17 cellular contexts compared by ENCODE assay signal in genomic region chr4:30920043-30920442, GRCh38.
DNase-seq lines count a peak whose midpoint lies in the region; ATAC-seq and TF ChIP-seq lines count a peak whose summit lies in the region.
"Had no signal": no experiment of that assay in that cellular context is flagged by ENCODE, and none has a peak within 500 bp of the region (broad histone marks: within the 10 kb centered on the region; RNA-seq: fewer than 3 reads in every experiment).

No MANE protein-coding gene starts in this region.

- no peak for TF ChIP-seq CTCF in heart left ventricle (IDR thresholded peaks at IDR 0.05)
- TF ChIP-seq CTCF in glutamatergic neuron (IDR thresholded peaks at IDR 0.05; ENCODE audit: partially characterized antibody, unreplicated experiment), result no peak
- TF ChIP-seq CTCF in ascending aorta (IDR thresholded peaks at IDR 0.05), result no peak
- no peak for TF ChIP-seq CTCF in PC-3 (conservative IDR thresholded peaks at IDR 0.05; ENCODE audit: low read depth, low read length)

- no peaks in the 10 kb centered on the region for H3K36me3 Mint-ChIP-seq in glutamatergic neuron (ENCODE audit: unreplicated experiment)

- no peaks in the 10 kb centered on the region for H3K27me3 Mint-ChIP-seq in glutamatergic neuron (ENCODE audit: unreplicated experiment)

- H2AFZ ChIP-seq in trophoblast cell (ENCODE audit: insufficient read depth, low read length, poor library complexity), result no peak overlapping the region
- no peak overlapping the region for H2AFZ ChIP-seq in PC-3 (ENCODE audit: low read length)

- no peaks in the 10 kb centered on the region for H3F3A ChIP-seq in PC-3 (ENCODE audit: low read length, unreplicated experiment)

- H3K18ac ChIP-seq in trophoblast cell (ENCODE audit: low read length), result no peak overlapping the region

- no peak for ATAC-seq in Right ventricle myocardium inferior
- no peak for ATAC-seq in heart left ventricle
- no peak for ATAC-seq in sciatic nerve
- ATAC-seq in PC-3, result no peak

- H2BK12ac ChIP-seq in trophoblast cell (ENCODE audit: low read length), result no peak overlapping the region

- POLR2A ChIA-PET in PC-3 (lab: Charles Lee; ENCODE audit: unreplicated experiment), result no interaction called here

- 90 to 91% (median 90%) methylated on average over 11 of the region's 11 CpGs for WGBS in heart left ventricle, 4 donors
- no CpG with 5 or more reads among the region's 11 CpGs for WGBS in trophoblast cell (ENCODE audit: extremely low coverage, insufficient coverage, insufficient read length)

- H3K9me2 ChIP-seq in PC-3 (replicated peaks; ENCODE audit: low read length), result no peaks in the 10 kb centered on the region

- peak; percentile 45 for DNase-seq in Right ventricle myocardium inferior (ENCODE audit: missing footprints)
- DNase-seq in heart left ventricle, result no peak
- DNase-seq in glutamatergic neuron, result peak; percentile 11
- peak; percentile 56 for DNase-seq in left kidney (ENCODE audit: low read depth, low spot score)
- DNase-seq in trophoblast cell, result no peak
- DNase-seq in sciatic nerve (ENCODE audit: low spot score), result no peak
- no peak for DNase-seq in ascending aorta (ENCODE audit: low spot score in 2 of 2)
- no peak for DNase-seq in PC-3
- DNase-seq: COR-L47; DMS 273 treated with DMSO at 0.1 percent for 48 hours; GF-D8; NCI-H1092 treated with DMSO at 0.1 percent for 48 hours; NCI-H2081 treated with DMSO at 0.1 percent for 48 hours; NCI-H748 treated with DMSO at 0.1 percent for 48 hours; NK-92 treated with Interleukin-12 subunit alpha and Interleukin-12 subunit beta, amount 100 ng/mL, for 24 hours; SHP77 treated with DMSO at 0.1 percent for 48 hours had no signal

- no peaks in the 10 kb centered on the region for H3K9me3 ChIP-seq in heart left ventricle
- H3K9me3 ChIP-seq in trophoblast cell (ENCODE audit: insufficient read depth, low read depth, low read length), result no peaks in the 10 kb centered on the region
- H3K9me3 ChIP-seq in ascending aorta, result no peaks in the 10 kb centered on the region
- no peaks in the 10 kb centered on the region for H3K9me3 ChIP-seq in PC-3 (ENCODE audit: low read length)

- no peak overlapping the region for H2BK120ac ChIP-seq in trophoblast cell (ENCODE audit: insufficient read depth, low read length, poor library complexity)

- no peak overlapping the region for H3K14ac ChIP-seq in trophoblast cell (ENCODE audit: low read length)

- BruUV-seq in PC-3 (replicated peaks; lab: Mats Ljungman, UMichigan), result no TSS peak

- no peaks in the 10 kb centered on the region for H3K9me3 Mint-ChIP-seq in glutamatergic neuron (ENCODE audit: unreplicated experiment)

- no peaks in the 10 kb centered on the region for H4K20me1 ChIP-seq in PC-3 (ENCODE audit: low read length)

- no peak overlapping the region for H4K12ac ChIP-seq in trophoblast cell (ENCODE audit: low read depth, low read length)

- no peak overlapping the region for H3K4me3 Mint-ChIP-seq in glutamatergic neuron (ENCODE audit: unreplicated experiment)

- H4K8ac ChIP-seq in trophoblast cell (ENCODE audit: low read depth, low read length), result no peak overlapping the region

- H3K4me1 ChIP-seq in heart left ventricle, result peaks cover 0 to 4% (median 0%) of the 10 kb centered on the region in 12 donors
- no peaks in the 10 kb centered on the region for H3K4me1 ChIP-seq in trophoblast cell (ENCODE audit: control insufficient read depth in 1 of 2, insufficient read depth in 2 of 2, low read length in 2 of 2)
- no peaks in the 10 kb centered on the region for H3K4me1 ChIP-seq in ascending aorta
- no peaks in the 10 kb centered on the region for H3K4me1 ChIP-seq in PC-3 (ENCODE audit: insufficient read depth, low read length)

- H3K27ac Mint-ChIP-seq in glutamatergic neuron (ENCODE audit: unreplicated experiment), result no peak overlapping the region

- H3K4me2 ChIP-seq in trophoblast cell (ENCODE audit: low read length) (no peak overlapping the region), PC-3 (ENCODE audit: low read length) (no peak overlapping the region)

- peaks cover 5% of the 10 kb centered on the region for H3K79me1 ChIP-seq in trophoblast cell (ENCODE audit: low read length)

- H3K79me2 ChIP-seq in trophoblast cell (ENCODE audit: control insufficient read depth, insufficient read depth, low read length, poor library complexity) (no peaks in the 10 kb centered on the region), PC-3 (ENCODE audit: low read length) (no peaks in the 10 kb centered on the region)

- no peak overlapping the region for H2BK5ac ChIP-seq in trophoblast cell (ENCODE audit: low read depth, low read length, poor library complexity)

- TF ChIP-seq POLR2A in heart left ventricle (IDR thresholded peaks at IDR 0.05), result no peak

- no peak overlapping the region for H4K91ac ChIP-seq in trophoblast cell (ENCODE audit: low read depth, low read length)

- no peak overlapping the region for H3K4ac ChIP-seq in trophoblast cell (ENCODE audit: low read depth, low read length)

- H3K27me3 ChIP-seq in heart left ventricle (no peaks in the 10 kb centered on the region), trophoblast cell (ENCODE audit: insufficient read depth, low read length) (no peaks in the 10 kb centered on the region), ascending aorta (no peaks in the 10 kb centered on the region), PC-3 (ENCODE audit: low read length) (no peaks in the 10 kb centered on the region)

- no peak overlapping the region for H3K9ac ChIP-seq in trophoblast cell (ENCODE audit: low read length)
- no peak overlapping the region for H3K9ac ChIP-seq in PC-3 (ENCODE audit: low read length)

- H3K4me1 Mint-ChIP-seq in glutamatergic neuron (ENCODE audit: low read depth, unreplicated experiment), result peaks cover 2% of the 10 kb centered on the region

- no peak overlapping the region for H3K4me3 ChIP-seq in heart left ventricle
- no peak overlapping the region for H3K4me3 ChIP-seq in trophoblast cell (ENCODE audit: low read depth, low read length)
- H3K4me3 ChIP-seq in ascending aorta, result no peak overlapping the region
- H3K4me3 ChIP-seq in PC-3 (ENCODE audit: low read length), result no peak overlapping the region

- H3K27ac ChIP-seq in heart left ventricle, result no peak overlapping the region
- H3K27ac ChIP-seq in trophoblast cell (ENCODE audit: low read depth, low read length), result no peak overlapping the region
- H3K27ac ChIP-seq in ascending aorta, result no peak overlapping the region
- no peak overlapping the region for H3K27ac ChIP-seq in PC-3 (ENCODE audit: low read length)
- H3K27ac ChIP-seq: 22Rv1 had no signal

- intact Hi-C loops in Right ventricle myocardium inferior (cut with DNase I), result no loop called here
- intact Hi-C loops in heart left ventricle (cut with DNase I), result no loop called here
- intact Hi-C loops in sciatic nerve (cut with DNase I), result no loop called here
- intact Hi-C loops in ascending aorta (cut with DNase I), result no loop called here
- intact Hi-C loops in PC-3 (cut with micrococcal nuclease), result no loop called here

- no peak overlapping the region for H3K23ac ChIP-seq in trophoblast cell (ENCODE audit: low read length)

- CTCF ChIA-PET in PC-3 (lab: Charles Lee), result no interaction called here

- no peak overlapping the region for H2AK5ac ChIP-seq in trophoblast cell (ENCODE audit: low read length)

- H3K36me3 ChIP-seq in heart left ventricle (peaks cover 0 to 13% (median 0%) of the 10 kb centered on the region in 9 donors), trophoblast cell (ENCODE audit: control insufficient read depth in 1 of 2, insufficient read depth in 2 of 2, low read length in 2 of 2) (no peaks in the 10 kb centered on the region), ascending aorta (no peaks in the 10 kb centered on the region), PC-3 (ENCODE audit: low read depth, low read length) (no peaks in the 10 kb centered on the region)

Comparison
In these comparisons a context has a peak if more than half of its experiments do, and no peak if none do; other contexts are left out.
1. DNase-seq: peak in Right ventricle myocardium inferior (single experiment), glutamatergic neuron (single experiment) and left kidney (single experiment); none in heart left ventricle (0 of 5), trophoblast cell (0 of 2), sciatic nerve (single experiment), ascending aorta (0 of 2) and PC-3 (single experiment).